In genomic region chr3:139601191-139601961, GRCh38 we compare ENCODE assay signal across 24 cellular contexts.
DNase-seq lines count a peak whose midpoint lies in the region; ATAC-seq and TF ChIP-seq lines count a peak whose summit lies in the region.
"Had no signal": no experiment of that assay in that cellular context is flagged by ENCODE, and none has a peak within 500 bp of the region (broad histone marks: within the 10 kb centered on the region; RNA-seq: fewer than 3 reads in every experiment).

No MANE protein-coding gene starts in this region.

- POLR2A ChIA-PET in A673 (lab: Charles Lee; ENCODE audit: low non-redundant PET) = no interaction called here

- no peak overlapping the region for H3T11ph ChIP-seq in H9 (ENCODE audit: low read length)

- no peaks in the 10 kb centered on the region for H3K79me2 ChIP-seq in H9 (ENCODE audit: insufficient read depth, low read length)

- intact Hi-C loops in A673 (cut with micrococcal nuclease; ENCODE audit: unreplicated experiment) (no loop called here), head of caudate nucleus (cut with DNase I) (no loop called here)

- H3K27ac ChIP-seq in A673 (ENCODE audit: low read depth, low read length, poor library complexity, severe bottlenecking) (no peak overlapping the region), H9 (ENCODE audit: insufficient read length, low read depth, low read length) (no peak overlapping the region), epithelial cell of prostate (peak overlapping the region; percentile 95)
- H3K27ac ChIP-seq: body of pancreas, coronary artery, gastrocnemius medialis had no signal

- H2BK15ac ChIP-seq in H9 (ENCODE audit: low read depth, low read length) = no peak overlapping the region

- H3K4ac ChIP-seq in H9 (ENCODE audit: low read depth, low read length) = no peak overlapping the region

- H2AK5ac ChIP-seq in H9 (ENCODE audit: insufficient read length, low read length) = no peak overlapping the region

- ATAC-seq in HG03135 (IDR thresholded peaks at IDR 0.05; ENCODE audit: unreplicated experiment) = no peak
- no peak for ATAC-seq in GM21360 (IDR thresholded peaks at IDR 0.05; ENCODE audit: unreplicated experiment)
- ATAC-seq: activated T-helper 17 cell treated with anti-CD3 and anti-CD28 coated beads, Interleukin-2, amount 50 U/mL, for 72 hours; body of pancreas; gastrocnemius medialis; left lobe of liver; stimulated activated naive CD8-positive, alpha-beta T cell treated with anti-CD3 and anti-CD28 coated beads, Interleukin-15, amount 100 ng/mL, for 72 hours had no signal

- no peak overlapping the region for H2BK20ac ChIP-seq in H9 (ENCODE audit: low read depth, low read length, poor library complexity, severe bottlenecking)

- WGBS in H9 (ENCODE audit: extremely low coverage, insufficient read length, low lambda C conversion rate) = no CpG with 5 or more reads among the region's 5 CpGs

- no peak overlapping the region for H3K4me3 Mint-ChIP-seq in H9
- H3K4me3 Mint-ChIP-seq: activated naive CD8-positive, alpha-beta T cell treated with anti-CD3 and anti-CD28 coated beads for 36 hours; activated T-helper 17 cell treated with anti-CD3 and anti-CD28 coated beads, Interleukin-2, amount 50 U/mL, for 72 hours; GM23338; neural crest cell; stimulated activated naive CD8-positive, alpha-beta T cell treated with anti-CD3 and anti-CD28 coated beads, Interleukin-15, amount 100 ng/mL, for 72 hours; type B pancreatic cell had no signal

- no peaks in the 10 kb centered on the region for H3K36me3 ChIP-seq in A673 (ENCODE audit: insufficient read depth, low read length, poor library complexity, severe bottlenecking)
- H3K36me3 ChIP-seq: gastrocnemius medialis had no signal

- no peak for TF ChIP-seq CTCF in A673 (conservative IDR thresholded peaks at IDR 0.05; ENCODE audit: low read depth, low read length)
- no peak for TF ChIP-seq CTCF in H9 (conservative IDR thresholded peaks at IDR 0.05)

- no peak overlapping the region for H3K23ac ChIP-seq in H9 (ENCODE audit: insufficient read length, low read depth, low read length)

- DNase-seq in A673 (ENCODE audit: low spot score) (peak; percentile 13), H9 (no peak), NOMO-1 (lab: John Stamatoyannopoulos, UW; ENCODE audit: unreplicated experiment in 2 of 2) (peak; percentile 4 to 40), epithelial cell of prostate (ENCODE audit: low read depth, low spot score) (peak; percentile 85), KG1 (lab: John Stamatoyannopoulos, UW) (no peak), head of caudate nucleus (no peak)
- DNase-seq: activated CD4-positive, alpha-beta T cell treated with anti-CD3 and anti-CD28 coated beads for 48 hours; activated naive CD8-positive, alpha-beta T cell treated with anti-CD3 and anti-CD28 coated beads for 36 hours; body of pancreas; EL; gastrocnemius medialis; midbrain; NCI-H187 treated with DMSO at 0.1 percent for 48 hours; stimulated activated CD4-positive, alpha-beta T cell treated with anti-CD3 and anti-CD28 coated beads, Interleukin-2, amount 100 ng/mL, for 48 hours; stimulated activated naive CD8-positive, alpha-beta T cell treated with anti-CD3 and anti-CD28 coated beads, Interleukin-15, amount 100 ng/mL, for 72 hours had no signal

- CTCF ChIA-PET in A673 (lab: Charles Lee) = no interaction called here

- H3K4me1 ChIP-seq in A673 (ENCODE audit: insufficient read depth, low read length, poor library complexity, severe bottlenecking) = peaks cover 15% of the 10 kb centered on the region
- H3K4me1 ChIP-seq in H9 (ENCODE audit: insufficient read depth, low read length) = no peaks in the 10 kb centered on the region
- H3K4me1 ChIP-seq: gastrocnemius medialis had no signal

- no peak overlapping the region for H3K4me3 ChIP-seq in A673 (ENCODE audit: low read depth, low read length, poor library complexity, severe bottlenecking)
- H3K4me3 ChIP-seq: body of pancreas, coronary artery, gastrocnemius medialis, GM23338 had no signal

- no peak overlapping the region for H3K4me2 ChIP-seq in H9 (ENCODE audit: insufficient read depth, insufficient read length, low read length)
- H3K4me2 ChIP-seq: GM23338 had no signal

- H3K18ac ChIP-seq in H9 (ENCODE audit: insufficient read length, low read depth, low read length) = no peak overlapping the region

- H3K27me3 ChIP-seq in A673 (replicated peaks; ENCODE audit: insufficient read depth, low read depth, low read length, poor library complexity) = no peaks in the 10 kb centered on the region
- H3K27me3 ChIP-seq in H9 (ENCODE audit: insufficient read depth, low read length) = no peaks in the 10 kb centered on the region
- H3K27me3 ChIP-seq: body of pancreas, gastrocnemius medialis had no signal

- no peak overlapping the region for H3K9ac ChIP-seq in H9 (ENCODE audit: extremely low read depth, insufficient read length, low read length)

- no peak overlapping the region for H2BK120ac ChIP-seq in H9 (ENCODE audit: low read depth, low read length, poor library complexity, severe bottlenecking)

- H3K9me3 Mint-ChIP-seq in H9 = no peaks in the 10 kb centered on the region
- H3K9me3 Mint-ChIP-seq: activated naive CD8-positive, alpha-beta T cell treated with anti-CD3 and anti-CD28 coated beads for 36 hours; activated T-helper 17 cell treated with anti-CD3 and anti-CD28 coated beads, Interleukin-2, amount 50 U/mL, for 72 hours; GM23338; neural crest cell; stimulated activated naive CD8-positive, alpha-beta T cell treated with anti-CD3 and anti-CD28 coated beads, Interleukin-15, amount 100 ng/mL, for 72 hours; type B pancreatic cell had no signal

- H4K20me1 ChIP-seq in H9 (ENCODE audit: control insufficient read depth, insufficient read depth, insufficient read length) = no peaks in the 10 kb centered on the region

- H3K27me3 Mint-ChIP-seq in H9 (ENCODE audit: low read depth) = no peaks in the 10 kb centered on the region
- H3K27me3 Mint-ChIP-seq: activated naive CD8-positive, alpha-beta T cell treated with anti-CD3 and anti-CD28 coated beads for 36 hours; activated T-helper 17 cell treated with anti-CD3 and anti-CD28 coated beads, Interleukin-2, amount 50 U/mL, for 72 hours; progenitor cell of endocrine pancreas; stimulated activated naive CD8-positive, alpha-beta T cell treated with anti-CD3 and anti-CD28 coated beads, Interleukin-15, amount 100 ng/mL, for 72 hours; type B pancreatic cell had no signal

- H3K27ac Mint-ChIP-seq in H9 = 0 out of 7 replicates have a peak overlapping the region, but pooled peaks of 2 of the 3 experiments have one; percentile 55 to 68
- H3K27ac Mint-ChIP-seq: activated naive CD8-positive, alpha-beta T cell treated with anti-CD3 and anti-CD28 coated beads for 36 hours; activated T-helper 17 cell treated with anti-CD3 and anti-CD28 coated beads, Interleukin-2, amount 50 U/mL, for 72 hours; GM23338; progenitor cell of endocrine pancreas; stimulated activated naive CD8-positive, alpha-beta T cell treated with anti-CD3 and anti-CD28 coated beads, Interleukin-15, amount 100 ng/mL, for 72 hours; type B pancreatic cell had no signal

- no peaks in the 10 kb centered on the region for H3K36me3 Mint-ChIP-seq in H9 (ENCODE audit: insufficient read depth in 1 of 3, low read depth in 3 of 3)
- H3K36me3 Mint-ChIP-seq: activated naive CD8-positive, alpha-beta T cell treated with anti-CD3 and anti-CD28 coated beads for 36 hours had no signal

- H4K5ac ChIP-seq in H9 (ENCODE audit: insufficient read length, low read depth, low read length) = no peak overlapping the region

- H3K79me1 ChIP-seq in H9 (ENCODE audit: insufficient read depth, low read depth, low read length, poor library complexity, severe bottlenecking) = no peaks in the 10 kb centered on the region

- H2BK12ac ChIP-seq in H9 (ENCODE audit: insufficient read length, low read depth, low read length) = no peak overlapping the region

- H2AFZ ChIP-seq in H9 (ENCODE audit: low read length) = no peak overlapping the region
- H2AFZ ChIP-seq: GM23338 had no signal

- H3K4me1 Mint-ChIP-seq in H9 = peaks cover 13% of the 10 kb centered on the region in 2 experiments
- H3K4me1 Mint-ChIP-seq: activated naive CD8-positive, alpha-beta T cell treated with anti-CD3 and anti-CD28 coated beads for 36 hours; activated T-helper 17 cell treated with anti-CD3 and anti-CD28 coated beads, Interleukin-2, amount 50 U/mL, for 72 hours; neural crest cell; stimulated activated naive CD8-positive, alpha-beta T cell treated with anti-CD3 and anti-CD28 coated beads, Interleukin-15, amount 100 ng/mL, for 72 hours had no signal

- H3K14ac ChIP-seq in H9 (ENCODE audit: insufficient read depth, low read length) = no peak overlapping the region

- H3K9me3 ChIP-seq in A673 (ENCODE audit: low read depth, low read length, poor library complexity, severe bottlenecking) (no peaks in the 10 kb centered on the region), H9 (ENCODE audit: control insufficient read depth, low read depth, low read length) (no peaks in the 10 kb centered on the region)
- H3K9me3 ChIP-seq: body of pancreas, gastrocnemius medialis had no signal

- H3K23me2 ChIP-seq in H9 (ENCODE audit: insufficient read length, low read depth, low read length, poor library complexity, severe bottlenecking) = no peaks in the 10 kb centered on the region

- no peak overlapping the region for H4K8ac ChIP-seq in H9 (replicated peaks; ENCODE audit: insufficient read length, low read depth, low read length)

- H3K56ac ChIP-seq in H9 (ENCODE audit: insufficient read length, low read depth, low read length) = no peak overlapping the region

- no peak overlapping the region for H4K91ac ChIP-seq in H9 (ENCODE audit: insufficient read length, low read depth, low read length)

- no peak overlapping the region for H2BK5ac ChIP-seq in H9 (ENCODE audit: insufficient read length, low read length)

- no TSS peak for BruUV-seq in A673 (replicated peaks; lab: Mats Ljungman, UMichigan)

Comparison
In these comparisons a context has a peak if more than half of its experiments do, and no peak if none do; other contexts are left out.
1. DNase-seq: peak in A673 (single experiment), NOMO-1 (2 of 2) and epithelial cell of prostate (single experiment); none in H9 (single experiment), KG1 (single experiment) and head of caudate nucleus (0 of 42).